Comparison of ENCODE assay signal across 1 cellular context in the genomic region with DNA sequence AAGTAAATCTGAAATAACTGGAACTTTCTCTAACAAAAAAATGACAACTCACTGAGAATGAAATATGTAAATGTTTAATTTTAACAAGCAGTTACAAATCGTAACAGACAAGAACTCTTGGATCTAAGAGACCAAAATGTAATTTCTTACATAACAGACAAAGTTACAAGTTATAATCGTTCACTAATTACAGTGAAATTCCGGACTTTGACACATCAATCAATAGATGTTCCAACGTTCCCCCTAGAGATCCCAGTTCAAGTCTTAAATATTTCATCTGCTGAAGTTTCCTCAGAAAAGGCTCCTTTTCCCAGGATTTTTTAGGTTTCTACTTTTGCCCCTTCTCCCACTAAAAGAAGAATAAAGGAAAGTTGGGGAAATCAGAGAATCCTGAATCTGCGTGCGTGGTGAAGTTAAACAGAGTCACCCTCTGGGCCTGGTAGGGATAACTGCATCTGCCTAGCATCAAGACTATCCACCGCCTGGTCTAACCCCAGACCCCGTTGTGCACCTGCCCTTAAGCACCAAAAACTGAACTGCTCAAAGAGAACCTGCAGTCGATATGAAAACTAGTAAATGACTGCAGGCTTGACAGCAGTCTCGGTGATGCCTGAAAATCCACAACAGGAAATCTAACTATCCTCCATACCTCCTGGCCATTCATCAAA.
TF ChIP-seq lines count a peak whose summit lies in the region.

No MANE protein-coding gene starts in this region.

TF ChIP-seq in H1, 55 proteins besides CTCF, POLR2A, EP300 and RAD21 (continued from another document):
- peak in 1 of 2 experiments; percentile 43; a peak in 1 of 4 replicates for TF ChIP-seq SIN3A (conservative IDR thresholded peaks at IDR 0.05 in 1 of 2, IDR thresholded peaks at IDR 0.05 in 1 of 2; ENCODE audit: low read depth in 1 of 2, low read length in 2 of 2)
- no peak for TF ChIP-seq RFX5 (IDR thresholded peaks at IDR 0.05; ENCODE audit: borderline replicate concordance, low read depth, low read length)
